Comparison of ENCODE assay signal across 1 cellular context in the genomic region with DNA sequence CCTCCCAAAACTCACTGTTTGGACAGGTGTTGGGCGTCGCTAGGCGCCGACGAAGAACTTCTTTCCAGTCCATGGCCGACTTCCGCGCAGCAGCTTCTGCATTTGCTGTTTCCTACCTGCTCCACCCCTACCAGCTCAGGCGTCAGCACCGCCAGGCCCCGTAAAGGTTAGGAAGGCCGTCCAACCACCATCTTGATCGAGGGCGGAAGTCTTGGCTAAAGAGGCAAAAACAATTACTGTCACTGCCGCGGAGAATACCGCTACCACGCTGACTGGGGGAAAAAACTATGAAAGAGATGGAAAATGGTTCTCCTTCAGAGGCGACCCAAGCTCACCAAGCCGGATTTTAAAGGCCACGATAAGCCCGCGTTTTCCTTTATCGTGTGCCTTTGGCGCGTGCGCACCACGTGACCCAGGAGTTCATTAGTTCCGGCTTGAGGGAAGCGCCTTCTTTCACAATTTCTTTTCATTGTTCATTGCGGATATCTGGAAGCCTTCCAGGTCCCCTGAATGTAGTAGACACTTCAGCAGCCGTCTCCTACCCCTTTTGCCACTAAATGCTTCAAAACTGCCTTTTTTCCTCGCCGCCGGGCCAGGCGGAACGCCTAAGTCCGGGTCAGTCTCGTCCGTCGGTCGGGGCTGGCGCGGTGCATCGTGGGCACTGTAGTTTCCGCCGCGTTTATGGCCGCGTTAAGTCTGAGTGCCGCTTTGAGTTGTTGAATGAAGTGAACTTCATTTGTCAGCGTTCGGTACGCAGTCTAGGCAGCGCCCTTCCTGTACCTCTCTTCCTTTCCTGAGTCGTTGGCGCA.
TF ChIP-seq lines count a peak whose summit lies in the region.

A gene (minus strand): TSS at position 104 of the 809 bp plus-strand sequence. CDS start 31 bp downstream, at position 73.
A gene (plus strand): TSS at position 666 of the 809 bp plus-strand sequence. CDS start 694 bp downstream, outside the sequence.

TF ChIP-seq in GM12878, 131 proteins besides CTCF, POLR2A, EP300 and RAD21 (continued from another document and continues in another):
- TF ChIP-seq, protein P1, sequence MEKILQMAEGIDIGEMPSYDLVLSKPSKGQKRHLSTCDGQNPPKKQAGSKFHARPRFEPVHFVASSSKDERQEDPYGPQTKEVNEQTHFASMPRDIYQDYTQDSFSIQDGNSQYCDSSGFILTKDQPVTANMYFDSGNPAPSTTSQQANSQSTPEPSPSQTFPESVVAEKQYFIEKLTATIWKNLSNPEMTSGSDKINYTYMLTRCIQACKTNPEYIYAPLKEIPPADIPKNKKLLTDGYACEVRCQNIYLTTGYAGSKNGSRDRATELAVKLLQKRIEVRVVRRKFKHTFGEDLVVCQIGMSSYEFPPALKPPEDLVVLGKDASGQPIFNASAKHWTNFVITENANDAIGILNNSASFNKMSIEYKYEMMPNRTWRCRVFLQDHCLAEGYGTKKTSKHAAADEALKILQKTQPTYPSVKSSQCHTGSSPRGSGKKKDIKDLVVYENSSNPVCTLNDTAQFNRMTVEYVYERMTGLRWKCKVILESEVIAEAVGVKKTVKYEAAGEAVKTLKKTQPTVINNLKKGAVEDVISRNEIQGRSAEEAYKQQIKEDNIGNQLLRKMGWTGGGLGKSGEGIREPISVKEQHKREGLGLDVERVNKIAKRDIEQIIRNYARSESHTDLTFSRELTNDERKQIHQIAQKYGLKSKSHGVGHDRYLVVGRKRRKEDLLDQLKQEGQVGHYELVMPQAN (conservative IDR thresholded peaks at IDR 0.05) = no peak; the same call in none of the 2 replicates
- TF ChIP-seq, protein P2, sequence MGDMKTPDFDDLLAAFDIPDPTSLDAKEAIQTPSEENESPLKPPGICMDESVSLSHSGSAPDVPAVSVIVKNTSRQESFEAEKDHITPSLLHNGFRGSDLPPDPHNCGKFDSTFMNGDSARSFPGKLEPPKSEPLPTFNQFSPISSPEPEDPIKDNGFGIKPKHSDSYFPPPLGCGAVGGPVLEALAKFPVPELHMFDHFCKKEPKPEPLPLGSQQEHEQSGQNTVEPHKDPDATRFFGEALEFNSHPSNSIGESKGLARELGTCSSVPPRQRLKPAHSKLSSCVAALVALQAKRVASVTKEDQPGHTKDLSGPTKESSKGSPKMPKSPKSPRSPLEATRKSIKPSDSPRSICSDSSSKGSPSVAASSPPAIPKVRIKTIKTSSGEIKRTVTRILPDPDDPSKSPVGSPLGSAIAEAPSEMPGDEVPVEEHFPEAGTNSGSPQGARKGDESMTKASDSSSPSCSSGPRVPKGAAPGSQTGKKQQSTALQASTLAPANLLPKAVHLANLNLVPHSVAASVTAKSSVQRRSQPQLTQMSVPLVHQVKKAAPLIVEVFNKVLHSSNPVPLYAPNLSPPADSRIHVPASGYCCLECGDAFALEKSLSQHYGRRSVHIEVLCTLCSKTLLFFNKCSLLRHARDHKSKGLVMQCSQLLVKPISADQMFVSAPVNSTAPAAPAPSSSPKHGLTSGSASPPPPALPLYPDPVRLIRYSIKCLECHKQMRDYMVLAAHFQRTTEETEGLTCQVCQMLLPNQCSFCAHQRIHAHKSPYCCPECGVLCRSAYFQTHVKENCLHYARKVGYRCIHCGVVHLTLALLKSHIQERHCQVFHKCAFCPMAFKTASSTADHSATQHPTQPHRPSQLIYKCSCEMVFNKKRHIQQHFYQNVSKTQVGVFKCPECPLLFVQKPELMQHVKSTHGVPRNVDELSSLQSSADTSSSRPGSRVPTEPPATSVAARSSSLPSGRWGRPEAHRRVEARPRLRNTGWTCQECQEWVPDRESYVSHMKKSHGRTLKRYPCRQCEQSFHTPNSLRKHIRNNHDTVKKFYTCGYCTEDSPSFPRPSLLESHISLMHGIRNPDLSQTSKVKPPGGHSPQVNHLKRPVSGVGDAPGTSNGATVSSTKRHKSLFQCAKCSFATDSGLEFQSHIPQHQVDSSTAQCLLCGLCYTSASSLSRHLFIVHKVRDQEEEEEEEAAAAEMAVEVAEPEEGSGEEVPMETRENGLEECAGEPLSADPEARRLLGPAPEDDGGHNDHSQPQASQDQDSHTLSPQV (IDR thresholded peaks at IDR 0.05) = 0 out of 2 replicates have a peak, but pooled peaks have one; percentile 10
- TF ChIP-seq IRF4 (IDR thresholded peaks at IDR 0.05; ENCODE audit: low read depth, low read length) (0 out of 2 replicates have a peak, but pooled peaks have one; percentile 29), GABPA (IDR thresholded peaks at IDR 0.05; ENCODE audit: low read depth) (peak; percentile 86), ZNF217 (IDR thresholded peaks at IDR 0.05) (no peak), TCF7 (IDR thresholded peaks at IDR 0.05; ENCODE audit: borderline replicate concordance) (no peak), SMARCA5 (IDR thresholded peaks at IDR 0.05) (no peak), NFIC (IDR thresholded peaks at IDR 0.05; ENCODE audit: low read depth, low read length) (no peak; the same call in 1 of the 2 replicates), POLR2AphosphoS5 (IDR thresholded peaks at IDR 0.05; ENCODE audit: low read length) (peak; percentile 62), ZBED1 (IDR thresholded peaks at IDR 0.05; ENCODE audit: borderline replicate concordance) (0 out of 2 replicates have a peak, but pooled peaks have one; percentile 29), POLR2AphosphoS2 (IDR thresholded peaks at IDR 0.05; ENCODE audit: low read depth, low read length) (peak; percentile 28; the same call in 1 of the 2 replicates), DPF2 (IDR thresholded peaks at IDR 0.05) (0 out of 2 replicates have a peak, but pooled peaks have one; percentile 27), SUZ12 (IDR thresholded peaks at IDR 0.05; ENCODE audit: unreplicated experiment) (no peak), ATF7 (IDR thresholded peaks at IDR 0.05; ENCODE audit: low read depth) (peak; percentile 25), BCL11A (IDR thresholded peaks at IDR 0.05; ENCODE audit: low read depth, low read length) (no peak), KAT2A (conservative IDR thresholded peaks at IDR 0.05; ENCODE audit: control insufficient read depth, low read depth, low read length) (no peak), TCF12 (IDR thresholded peaks at IDR 0.05; ENCODE audit: low read depth, low read length) (0 out of 2 replicates have a peak, but pooled peaks have one; percentile 34), MTA3 (IDR thresholded peaks at IDR 0.05; ENCODE audit: borderline replicate concordance, low read length) (no peak), ASH2L (IDR thresholded peaks at IDR 0.05; ENCODE audit: borderline replicate concordance, low read depth) (no peak), RBBP5 (conservative IDR thresholded peaks at IDR 0.05) (no peak), RB1 (IDR thresholded peaks at IDR 0.05; ENCODE audit: borderline replicate concordance) (peak; percentile 93; the same call in 1 of the 2 replicates), YY1 (IDR thresholded peaks at IDR 0.05; ENCODE audit: low read depth, low read length) (peak; percentile 98), ZSCAN29 (IDR thresholded peaks at IDR 0.05) (no peak), SMAD5 (IDR thresholded peaks at IDR 0.05; ENCODE audit: low read depth) (peak; percentile 47), JUND (IDR thresholded peaks at IDR 0.05; ENCODE audit: low read depth, low read length) (no peak), SMAD1 (IDR thresholded peaks at IDR 0.05; ENCODE audit: low read depth, partially characterized antibody) (no peak), ZNF207 (IDR thresholded peaks at IDR 0.05; ENCODE audit: borderline replicate concordance) (peak; percentile 54; the same call in 1 of the 2 replicates)
- TF ChIP-seq, protein P3, sequence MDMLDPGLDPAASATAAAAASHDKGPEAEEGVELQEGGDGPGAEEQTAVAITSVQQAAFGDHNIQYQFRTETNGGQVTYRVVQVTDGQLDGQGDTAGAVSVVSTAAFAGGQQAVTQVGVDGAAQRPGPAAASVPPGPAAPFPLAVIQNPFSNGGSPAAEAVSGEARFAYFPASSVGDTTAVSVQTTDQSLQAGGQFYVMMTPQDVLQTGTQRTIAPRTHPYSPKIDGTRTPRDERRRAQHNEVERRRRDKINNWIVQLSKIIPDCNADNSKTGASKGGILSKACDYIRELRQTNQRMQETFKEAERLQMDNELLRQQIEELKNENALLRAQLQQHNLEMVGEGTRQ (IDR thresholded peaks at IDR 0.05; ENCODE audit: borderline replicate concordance, low read depth, low read length) = peak; percentile 94
- TF ChIP-seq, protein P4, sequence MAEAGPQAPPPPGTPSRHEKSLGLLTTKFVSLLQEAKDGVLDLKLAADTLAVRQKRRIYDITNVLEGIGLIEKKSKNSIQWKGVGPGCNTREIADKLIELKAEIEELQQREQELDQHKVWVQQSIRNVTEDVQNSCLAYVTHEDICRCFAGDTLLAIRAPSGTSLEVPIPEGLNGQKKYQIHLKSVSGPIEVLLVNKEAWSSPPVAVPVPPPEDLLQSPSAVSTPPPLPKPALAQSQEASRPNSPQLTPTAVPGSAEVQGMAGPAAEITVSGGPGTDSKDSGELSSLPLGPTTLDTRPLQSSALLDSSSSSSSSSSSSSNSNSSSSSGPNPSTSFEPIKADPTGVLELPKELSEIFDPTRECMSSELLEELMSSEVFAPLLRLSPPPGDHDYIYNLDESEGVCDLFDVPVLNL (IDR thresholded peaks at IDR 0.05; ENCODE audit: low read depth, low read length) = peak; percentile 60; the same call in 1 of the 2 replicates
- TF ChIP-seq, protein P5, sequence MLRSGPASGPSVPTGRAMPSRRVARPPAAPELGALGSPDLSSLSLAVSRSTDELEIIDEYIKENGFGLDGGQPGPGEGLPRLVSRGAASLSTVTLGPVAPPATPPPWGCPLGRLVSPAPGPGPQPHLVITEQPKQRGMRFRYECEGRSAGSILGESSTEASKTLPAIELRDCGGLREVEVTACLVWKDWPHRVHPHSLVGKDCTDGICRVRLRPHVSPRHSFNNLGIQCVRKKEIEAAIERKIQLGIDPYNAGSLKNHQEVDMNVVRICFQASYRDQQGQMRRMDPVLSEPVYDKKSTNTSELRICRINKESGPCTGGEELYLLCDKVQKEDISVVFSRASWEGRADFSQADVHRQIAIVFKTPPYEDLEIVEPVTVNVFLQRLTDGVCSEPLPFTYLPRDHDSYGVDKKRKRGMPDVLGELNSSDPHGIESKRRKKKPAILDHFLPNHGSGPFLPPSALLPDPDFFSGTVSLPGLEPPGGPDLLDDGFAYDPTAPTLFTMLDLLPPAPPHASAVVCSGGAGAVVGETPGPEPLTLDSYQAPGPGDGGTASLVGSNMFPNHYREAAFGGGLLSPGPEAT (IDR thresholded peaks at IDR 0.05; ENCODE audit: low read depth) = no peak; the same call in 1 of the 2 replicates
- TF ChIP-seq, protein P6, sequence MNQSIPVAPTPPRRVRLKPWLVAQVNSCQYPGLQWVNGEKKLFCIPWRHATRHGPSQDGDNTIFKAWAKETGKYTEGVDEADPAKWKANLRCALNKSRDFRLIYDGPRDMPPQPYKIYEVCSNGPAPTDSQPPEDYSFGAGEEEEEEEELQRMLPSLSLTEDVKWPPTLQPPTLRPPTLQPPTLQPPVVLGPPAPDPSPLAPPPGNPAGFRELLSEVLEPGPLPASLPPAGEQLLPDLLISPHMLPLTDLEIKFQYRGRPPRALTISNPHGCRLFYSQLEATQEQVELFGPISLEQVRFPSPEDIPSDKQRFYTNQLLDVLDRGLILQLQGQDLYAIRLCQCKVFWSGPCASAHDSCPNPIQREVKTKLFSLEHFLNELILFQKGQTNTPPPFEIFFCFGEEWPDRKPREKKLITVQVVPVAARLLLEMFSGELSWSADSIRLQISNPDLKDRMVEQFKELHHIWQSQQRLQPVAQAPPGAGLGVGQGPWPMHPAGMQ (IDR thresholded peaks at IDR 0.05; ENCODE audit: borderline replicate concordance) = no peak
- TF ChIP-seq, protein P7, sequence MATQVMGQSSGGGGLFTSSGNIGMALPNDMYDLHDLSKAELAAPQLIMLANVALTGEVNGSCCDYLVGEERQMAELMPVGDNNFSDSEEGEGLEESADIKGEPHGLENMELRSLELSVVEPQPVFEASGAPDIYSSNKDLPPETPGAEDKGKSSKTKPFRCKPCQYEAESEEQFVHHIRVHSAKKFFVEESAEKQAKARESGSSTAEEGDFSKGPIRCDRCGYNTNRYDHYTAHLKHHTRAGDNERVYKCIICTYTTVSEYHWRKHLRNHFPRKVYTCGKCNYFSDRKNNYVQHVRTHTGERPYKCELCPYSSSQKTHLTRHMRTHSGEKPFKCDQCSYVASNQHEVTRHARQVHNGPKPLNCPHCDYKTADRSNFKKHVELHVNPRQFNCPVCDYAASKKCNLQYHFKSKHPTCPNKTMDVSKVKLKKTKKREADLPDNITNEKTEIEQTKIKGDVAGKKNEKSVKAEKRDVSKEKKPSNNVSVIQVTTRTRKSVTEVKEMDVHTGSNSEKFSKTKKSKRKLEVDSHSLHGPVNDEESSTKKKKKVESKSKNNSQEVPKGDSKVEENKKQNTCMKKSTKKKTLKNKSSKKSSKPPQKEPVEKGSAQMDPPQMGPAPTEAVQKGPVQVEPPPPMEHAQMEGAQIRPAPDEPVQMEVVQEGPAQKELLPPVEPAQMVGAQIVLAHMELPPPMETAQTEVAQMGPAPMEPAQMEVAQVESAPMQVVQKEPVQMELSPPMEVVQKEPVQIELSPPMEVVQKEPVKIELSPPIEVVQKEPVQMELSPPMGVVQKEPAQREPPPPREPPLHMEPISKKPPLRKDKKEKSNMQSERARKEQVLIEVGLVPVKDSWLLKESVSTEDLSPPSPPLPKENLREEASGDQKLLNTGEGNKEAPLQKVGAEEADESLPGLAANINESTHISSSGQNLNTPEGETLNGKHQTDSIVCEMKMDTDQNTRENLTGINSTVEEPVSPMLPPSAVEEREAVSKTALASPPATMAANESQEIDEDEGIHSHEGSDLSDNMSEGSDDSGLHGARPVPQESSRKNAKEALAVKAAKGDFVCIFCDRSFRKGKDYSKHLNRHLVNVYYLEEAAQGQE (IDR thresholded peaks at IDR 0.05; ENCODE audit: low read depth, low read length) = no peak
- TF ChIP-seq, protein P8, sequence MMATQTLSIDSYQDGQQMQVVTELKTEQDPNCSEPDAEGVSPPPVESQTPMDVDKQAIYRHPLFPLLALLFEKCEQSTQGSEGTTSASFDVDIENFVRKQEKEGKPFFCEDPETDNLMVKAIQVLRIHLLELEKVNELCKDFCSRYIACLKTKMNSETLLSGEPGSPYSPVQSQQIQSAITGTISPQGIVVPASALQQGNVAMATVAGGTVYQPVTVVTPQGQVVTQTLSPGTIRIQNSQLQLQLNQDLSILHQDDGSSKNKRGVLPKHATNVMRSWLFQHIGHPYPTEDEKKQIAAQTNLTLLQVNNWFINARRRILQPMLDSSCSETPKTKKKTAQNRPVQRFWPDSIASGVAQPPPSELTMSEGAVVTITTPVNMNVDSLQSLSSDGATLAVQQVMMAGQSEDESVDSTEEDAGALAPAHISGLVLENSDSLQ (IDR thresholded peaks at IDR 0.05) = no peak; the same call in none of the 2 replicates
